11 cellular contexts compared by ENCODE assay signal in the genomic region with DNA sequence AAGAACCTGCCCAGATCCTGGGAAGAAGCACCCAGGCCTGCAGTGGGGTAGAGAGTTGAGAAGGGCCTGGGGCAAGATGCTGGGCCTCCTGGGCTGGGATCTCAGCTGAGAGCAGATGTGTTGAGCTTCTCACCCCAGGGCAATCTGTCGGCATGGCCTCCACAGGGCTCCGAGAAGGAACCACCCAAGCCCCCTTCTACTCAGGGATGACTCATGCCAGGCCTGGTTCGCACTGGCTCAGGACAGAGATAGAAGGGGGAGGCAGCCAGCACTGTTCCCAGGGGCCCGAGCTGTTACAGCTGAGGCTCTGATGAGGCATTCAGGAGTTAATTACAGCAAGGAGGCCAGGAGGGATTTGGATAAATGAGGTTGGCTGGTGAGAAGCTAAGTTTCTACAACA.
DNase-seq lines count a peak whose midpoint lies in the region; ATAC-seq, FAIRE-seq and TF ChIP-seq lines count a peak whose summit lies in the region.
"Had no signal": no experiment of that assay in that cellular context is flagged by ENCODE, and none has a peak within 500 bp of the region (broad histone marks: within the 10 kb centered on the region; RNA-seq: fewer than 3 reads in every experiment).

No MANE protein-coding gene starts in this region.

- H3K36me3 ChIP-seq in HepG2 (replicated peaks in 1 of 2; ENCODE audit: control insufficient read depth in 1 of 2, insufficient read depth in 2 of 2, low read length in 2 of 2) = no peaks in the 10 kb centered on the region
- no peaks in the 10 kb centered on the region for H3K36me3 ChIP-seq in right lobe of liver

- H3K4me1 Mint-ChIP-seq in activated CD4-positive, alpha-beta T cell treated with anti-CD3 and anti-CD28 coated beads, Interleukin-2, amount 10 ng/mL, durations not matched to agents 7 days and 5 days = peaks cover 2% of the 10 kb centered on the region
- H3K4me1 Mint-ChIP-seq in activated CD4-positive, alpha-beta memory T cell treated with anti-CD3 and anti-CD28 coated beads, Interleukin-2, amount 10 ng/mL, durations not matched to agents 7 days and 5 days = peaks cover 1% of the 10 kb centered on the region
- H3K4me1 Mint-ChIP-seq: activated B cell treated with CpG ODN at 0.5 μM for 24 hours had no signal

- intact Hi-C loops in HepG2 (cut with micrococcal nuclease; ENCODE audit: unreplicated experiment) = no loop called here
- intact Hi-C loops in right lobe of liver (cut with DNase I) = no loop called here

- H4K20me1 ChIP-seq in HepG2 (ENCODE audit: insufficient read depth, low read length) = no peaks in the 10 kb centered on the region

- H3K9me3 ChIP-seq in HepG2 (ENCODE audit: low read length) = no peaks in the 10 kb centered on the region
- no peaks in the 10 kb centered on the region for H3K9me3 ChIP-seq in right lobe of liver

- H3K4me3 Mint-ChIP-seq in activated CD4-positive, alpha-beta T cell treated with anti-CD3 and anti-CD28 coated beads, Interleukin-2, amount 10 ng/mL, durations not matched to agents 7 days and 5 days = no peak overlapping the region
- no peak overlapping the region for H3K4me3 Mint-ChIP-seq in activated CD4-positive, alpha-beta memory T cell treated with anti-CD3 and anti-CD28 coated beads, Interleukin-2, amount 10 ng/mL, durations not matched to agents 7 days and 5 days
- H3K4me3 Mint-ChIP-seq: activated B cell treated with CpG ODN at 0.5 μM for 24 hours had no signal

- TF ChIP-seq CTCF in HepG2 (CRISPR knock-in tag; IDR thresholded peaks at IDR 0.05) = no peak
- TF ChIP-seq CTCF in right lobe of liver (IDR thresholded peaks at IDR 0.05) = no peak
- no peak for TF ChIP-seq CTCF in fibroblast of pulmonary artery (IDR thresholded peaks at IDR 0.05; ENCODE audit: low read length, missing control alignments)
- no peak for TF ChIP-seq CTCF in omental fat pad (IDR thresholded peaks at IDR 0.05)

- BruUV-seq in HepG2 (replicated peaks; lab: Mats Ljungman, UMichigan) = no TSS peak

- CTCF ChIA-PET in HepG2 (lab: Yijun Ruan, JAX; ENCODE audit: low intra/inter-chr PET ratio, low total read pairs) = no interaction called here
- CTCF ChIA-PET in activated CD4-positive, alpha-beta T cell treated with anti-CD3 and anti-CD28 coated beads, Interleukin-2, amount 10 ng/mL, durations not matched to agents 7 days and 5 days (lab: Charles Lee) = interaction anchor here (0.5 to 0.6 kb wide), 2 partner anchors 176 to 619 kb away, joined by 3 read pairs; no protein-coding TSS in a partner anchor
- CTCF ChIA-PET in activated CD4-positive, alpha-beta memory T cell treated with anti-CD3 and anti-CD28 coated beads, Interleukin-2, amount 10 ng/mL, durations not matched to agents 7 days and 5 days (lab: Charles Lee) = no interaction called here

- POLR2A ChIA-PET in HepG2 (lab: Yijun Ruan, JAX) = no interaction called here
- POLR2A ChIA-PET in activated CD4-positive, alpha-beta T cell treated with anti-CD3 and anti-CD28 coated beads, Interleukin-2, amount 10 ng/mL, durations not matched to agents 7 days and 5 days (lab: Charles Lee) = no interaction called here
- POLR2A ChIA-PET in activated CD4-positive, alpha-beta memory T cell treated with anti-CD3 and anti-CD28 coated beads, Interleukin-2, amount 10 ng/mL, durations not matched to agents 7 days and 5 days (lab: Charles Lee) = no interaction called here

- 39% methylated on average over 4 of the region's 4 CpGs for WGBS in HepG2 (ENCODE audit: low lambda C conversion rate)
- WGBS in right lobe of liver (ENCODE audit: insufficient coverage, low coverage, low lambda C conversion rate, missing lambda C conversion rate) = 42% methylated on average over 3 of the region's 4 CpGs

- no peak for TF ChIP-seq RAD21 in HepG2 (CRISPR knock-in tag; IDR thresholded peaks at IDR 0.05)

- H3K27me3 ChIP-seq in HepG2 (ENCODE audit: control insufficient read depth in 1 of 2, insufficient read depth in 2 of 2, low read length in 2 of 2) = peaks cover 1 to 20% of the 10 kb centered on the region in 2 experiments; a peak in 3 of 5 replicates
- H3K27me3 ChIP-seq in right lobe of liver = no peaks in the 10 kb centered on the region

- H3K79me2 ChIP-seq in HepG2 (ENCODE audit: insufficient read depth, low read length) = no peaks in the 10 kb centered on the region

- no peak overlapping the region for H3K27ac Mint-ChIP-seq in activated CD4-positive, alpha-beta T cell treated with anti-CD3 and anti-CD28 coated beads, Interleukin-2, amount 10 ng/mL, durations not matched to agents 7 days and 5 days
- no peak overlapping the region for H3K27ac Mint-ChIP-seq in activated CD4-positive, alpha-beta memory T cell treated with anti-CD3 and anti-CD28 coated beads, Interleukin-2, amount 10 ng/mL, durations not matched to agents 7 days and 5 days
- H3K27ac Mint-ChIP-seq: activated B cell treated with CpG ODN at 0.5 μM for 24 hours had no signal

- DNase-seq in HepG2 (ENCODE audit: low spot score) (no peak), right lobe of liver (no peak), fibroblast of pulmonary artery (ENCODE audit: low read depth) (peak; percentile 39), omental fat pad (ENCODE audit: low spot score) (no peak), AML-193 (lab: John Stamatoyannopoulos, UW) (no peak)
- no peak for DNase-seq in activated CD4-positive, alpha-beta T cell treated with anti-CD3 and anti-CD28 coated beads, Interleukin-2, amount 10 ng/mL, durations not matched to agents 7 days and 5 days
- no peak for DNase-seq in activated CD4-positive, alpha-beta memory T cell treated with anti-CD3 and anti-CD28 coated beads, Interleukin-2, amount 10 ng/mL, durations not matched to agents 7 days and 5 days
- DNase-seq: activated B cell treated with CpG ODN at 0.5 μM for 24 hours, NCI-H82 had no signal

- TF ChIP-seq EP300 in HepG2 (IDR thresholded peaks at IDR 0.05; ENCODE audit: low read depth in 2 of 2, low read length in 2 of 2) (no peak), HepG2 (CRISPR knock-in tag; IDR thresholded peaks at IDR 0.05; ENCODE audit: borderline replicate concordance) (no peak)

- no peaks in the 10 kb centered on the region for H3K27me3 Mint-ChIP-seq in activated CD4-positive, alpha-beta T cell treated with anti-CD3 and anti-CD28 coated beads, Interleukin-2, amount 10 ng/mL, durations not matched to agents 7 days and 5 days
- H3K27me3 Mint-ChIP-seq in activated CD4-positive, alpha-beta memory T cell treated with anti-CD3 and anti-CD28 coated beads, Interleukin-2, amount 10 ng/mL, durations not matched to agents 7 days and 5 days = no peaks in the 10 kb centered on the region
- H3K27me3 Mint-ChIP-seq: activated B cell treated with CpG ODN at 0.5 μM for 24 hours had no signal

- no peak overlapping the region for H3K4me2 ChIP-seq in HepG2 (ENCODE audit: low read depth, low read length)

- H2AFZ ChIP-seq in HepG2 (ENCODE audit: low read length) = no peak overlapping the region

- TF ChIP-seq POLR2A in HepG2 (IDR thresholded peaks at IDR 0.05; ENCODE audit: insufficient read depth in 1 of 2, low read depth in 2 of 2, low read length in 2 of 2) (no peak), right lobe of liver (IDR thresholded peaks at IDR 0.05) (no peak)

- H3K4me1 ChIP-seq in HepG2 (ENCODE audit: insufficient read depth, low read length) = no peaks in the 10 kb centered on the region
- no peaks in the 10 kb centered on the region for H3K4me1 ChIP-seq in right lobe of liver

- ATAC-seq in HepG2 = peak; percentile 21; the same call in 2 of the 3 replicates
- ATAC-seq in right lobe of liver = no peak
- peak; percentile 86 for ATAC-seq in omental fat pad (ENCODE audit: low FRiP score)
- no peak for ATAC-seq in GM18867 (IDR thresholded peaks at IDR 0.05; ENCODE audit: unreplicated experiment)

- no peak overlapping the region for H3K9ac ChIP-seq in HepG2 (ENCODE audit: insufficient read depth, low read depth, low read length)

- H3K27ac ChIP-seq in HepG2 (ENCODE audit: extremely low read length, insufficient read depth, low read length) (no peak overlapping the region), right lobe of liver (peak overlapping the region in 1 of 3 donors; percentile 21)

- H3K4me3 ChIP-seq in HepG2 (replicated peaks in 1 of 3; ENCODE audit: insufficient read depth in 1 of 3, low read depth in 2 of 3, low read length in 3 of 3) (no peak overlapping the region), right lobe of liver (no peak overlapping the region), fibroblast of pulmonary artery (replicated peaks; ENCODE audit: low read depth, low read length) (no peak overlapping the region)

- FAIRE-seq in HepG2 (lab: Jason Lieb, UNC) = no peak
- FAIRE-seq: colon had no signal

- H3K36me3 Mint-ChIP-seq in activated CD4-positive, alpha-beta T cell treated with anti-CD3 and anti-CD28 coated beads, Interleukin-2, amount 10 ng/mL, durations not matched to agents 7 days and 5 days (ENCODE audit: low read depth) = peaks cover 4% of the 10 kb centered on the region
- H3K36me3 Mint-ChIP-seq in activated CD4-positive, alpha-beta memory T cell treated with anti-CD3 and anti-CD28 coated beads, Interleukin-2, amount 10 ng/mL, durations not matched to agents 7 days and 5 days (ENCODE audit: low read depth) = peaks cover 5% of the 10 kb centered on the region

- H3K9me3 Mint-ChIP-seq in activated CD4-positive, alpha-beta T cell treated with anti-CD3 and anti-CD28 coated beads, Interleukin-2, amount 10 ng/mL, durations not matched to agents 7 days and 5 days = no peaks in the 10 kb centered on the region
- H3K9me3 Mint-ChIP-seq in activated CD4-positive, alpha-beta memory T cell treated with anti-CD3 and anti-CD28 coated beads, Interleukin-2, amount 10 ng/mL, durations not matched to agents 7 days and 5 days = no peaks in the 10 kb centered on the region
- H3K9me3 Mint-ChIP-seq: activated B cell treated with CpG ODN at 0.5 μM for 24 hours had no signal

- in situ Hi-C loops in HepG2 (cut with HindIII; ENCODE audit: extremely low pct_ligation_motif_present, low pct_unique_long_range_greater_than_20kb) = no loop called here

TF ChIP-seq in HepG2, 621 proteins besides CTCF, POLR2A, EP300 and RAD21 (continues in another document):
- no peak for TF ChIP-seq GMEB2 (CRISPR knock-in tag; IDR thresholded peaks at IDR 0.05; ENCODE audit: low read depth)

Comparison
In these comparisons a context has a peak if more than half of its experiments do, and no peak if none do; other contexts are left out.
1. ATAC-seq: peak in HepG2 (single experiment) and omental fat pad (single experiment); none in right lobe of liver (0 of 4) and GM18867 (single experiment).